Comparison of ENCODE assay signal across 1 cellular context in the genomic region with DNA sequence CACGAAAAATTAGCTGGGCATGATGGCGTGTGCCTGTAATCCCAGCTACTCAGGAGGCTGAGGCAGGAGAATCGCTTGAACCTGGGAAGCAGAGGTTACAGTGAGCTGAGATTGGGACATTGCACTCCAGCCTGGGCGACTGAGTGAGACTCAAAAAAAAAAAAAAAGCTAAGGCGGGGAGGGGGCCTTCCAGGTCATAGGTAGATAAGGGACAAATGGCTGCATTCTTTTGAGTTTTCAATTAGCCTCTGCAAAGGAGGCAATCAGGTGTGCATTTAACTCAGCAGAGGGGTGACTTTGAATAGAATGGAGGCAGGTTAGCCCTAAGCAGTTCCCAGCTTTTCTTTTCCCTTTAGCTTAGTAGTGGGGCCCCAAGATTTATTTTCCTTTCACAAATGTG.
TF ChIP-seq lines count a peak whose summit lies in the region.

No MANE protein-coding gene starts in this region.

TF ChIP-seq in H1, 55 proteins besides CTCF, POLR2A, EP300 and RAD21 (continued from another document):
- TF ChIP-seq SAP30 (IDR thresholded peaks at IDR 0.05; ENCODE audit: insufficient read depth, insufficient replicate concordance, low read length) (no peak), SP1 (IDR thresholded peaks at IDR 0.05; ENCODE audit: low read depth, low read length) (0 out of 2 replicates have a peak, but pooled peaks have one; percentile 6), MAFK (IDR thresholded peaks at IDR 0.05; ENCODE audit: low read depth, low read length) (no peak), CBX8 (IDR thresholded peaks at IDR 0.05; ENCODE audit: borderline replicate concordance, low read depth, low read length) (no peak)
